In genomic region chr12:117090816-117091711, GRCh38 we compare ENCODE assay signal across 1 cellular context.
TF ChIP-seq lines count a peak whose summit lies in the region.

No MANE protein-coding gene starts in this region.

TF ChIP-seq in HepG2, 621 proteins besides CTCF, POLR2A, EP300 and RAD21 (continued from another document and continues in another):
- TF ChIP-seq UBTF (CRISPR knock-in tag; IDR thresholded peaks at IDR 0.05) (peak; percentile 75), BCL6 (CRISPR knock-in tag; IDR thresholded peaks at IDR 0.05) (0 out of 2 replicates have a peak, but pooled peaks have one; percentile 8), ZNF18 (CRISPR knock-in tag; IDR thresholded peaks at IDR 0.05; ENCODE audit: insufficient replicate concordance) (peak; percentile 96), SNAPC5 (CRISPR knock-in tag; IDR thresholded peaks at IDR 0.05; ENCODE audit: borderline replicate concordance) (no peak), RARA (CRISPR knock-in tag; IDR thresholded peaks at IDR 0.05) (peak; percentile 86), TCF12 (IDR thresholded peaks at IDR 0.05) (no peak), TCF12 (CRISPR knock-in tag; IDR thresholded peaks at IDR 0.05) (peak; percentile 21; the same call in 1 of the 2 replicates), ZFP91 (CRISPR knock-in tag; IDR thresholded peaks at IDR 0.05; ENCODE audit: borderline replicate concordance) (peak; percentile 71), ZNF281 (CRISPR knock-in tag; IDR thresholded peaks at IDR 0.05; ENCODE audit: borderline replicate concordance) (peak; percentile 17; the same call in 1 of the 2 replicates), MYPOP (CRISPR knock-in tag; IDR thresholded peaks at IDR 0.05) (0 out of 2 replicates have a peak, but pooled peaks have one; percentile 16), CCDC6 (CRISPR knock-in tag; IDR thresholded peaks at IDR 0.05) (peak; percentile 22; the same call in 1 of the 2 replicates), HNRNPL (IDR thresholded peaks at IDR 0.05; ENCODE audit: low read depth, low read length) (peak; percentile 97), MEIS2 (CRISPR knock-in tag; IDR thresholded peaks at IDR 0.05) (peak; percentile 77; the same call in 1 of the 2 replicates), HDAC1 (CRISPR knock-in tag; IDR thresholded peaks at IDR 0.05) (peak; percentile 71), ZNF747 (CRISPR knock-in tag; IDR thresholded peaks at IDR 0.05; ENCODE audit: borderline replicate concordance) (peak; percentile 40; the same call in 1 of the 2 replicates), ZNF770 (CRISPR knock-in tag; IDR thresholded peaks at IDR 0.05) (peak; percentile 95), PAXIP1 (CRISPR knock-in tag; conservative IDR thresholded peaks at IDR 0.05) (peak; percentile 93), RXRA (CRISPR knock-in tag; IDR thresholded peaks at IDR 0.05) (peak; percentile 80; the same call in 1 of the 2 replicates), GATAD1 (CRISPR knock-in tag; IDR thresholded peaks at IDR 0.05) (peak; percentile 39; the same call in 1 of the 2 replicates), ZNF280D (CRISPR knock-in tag; IDR thresholded peaks at IDR 0.05) (no peak), SP5 (CRISPR knock-in tag; IDR thresholded peaks at IDR 0.05; ENCODE audit: borderline replicate concordance, low read depth) (peak; percentile 39; the same call in 1 of the 2 replicates), GABPA (IDR thresholded peaks at IDR 0.05; ENCODE audit: low read depth, low read length) (no peak), GABPA (CRISPR knock-in tag; IDR thresholded peaks at IDR 0.05; ENCODE audit: low read depth) (no peak), PATZ1 (CRISPR knock-in tag; IDR thresholded peaks at IDR 0.05) (peak; percentile 43; the same call in 1 of the 2 replicates), ERF (CRISPR knock-in tag; IDR thresholded peaks at IDR 0.05) (peak; percentile 55; the same call in 1 of the 2 replicates), MEF2D (CRISPR knock-in tag; IDR thresholded peaks at IDR 0.05) (peak; percentile 41; the same call in 1 of the 2 replicates), ZNF878 (CRISPR knock-in tag; IDR thresholded peaks at IDR 0.05) (peak; percentile 59; the same call in 1 of the 2 replicates), ZNF317 (CRISPR knock-in tag; IDR thresholded peaks at IDR 0.05) (0 out of 2 replicates have a peak, but pooled peaks have one; percentile 23), DPF2 (CRISPR knock-in tag; IDR thresholded peaks at IDR 0.05; ENCODE audit: borderline replicate concordance, low read depth) (peak; percentile 55), TBX3 (IDR thresholded peaks at IDR 0.05; ENCODE audit: borderline replicate concordance) (no peak), ZNF335 (CRISPR knock-in tag; IDR thresholded peaks at IDR 0.05) (peak; percentile 59; the same call in 1 of the 2 replicates), SMAD1 (CRISPR knock-in tag; IDR thresholded peaks at IDR 0.05; ENCODE audit: borderline replicate concordance, low read depth) (0 out of 2 replicates have a peak, but pooled peaks have one; percentile 67), DRAP1 (CRISPR knock-in tag; IDR thresholded peaks at IDR 0.05) (peak; percentile 76)
